14 cellular contexts compared by ENCODE assay signal in genomic region chr11:131580466-131580865, GRCh38.
"Had no signal": no experiment of that assay in that cellular context is flagged by ENCODE, and none has a peak within 500 bp of the region (broad histone marks: within the 10 kb centered on the region; RNA-seq: fewer than 3 reads in every experiment).

No MANE protein-coding gene starts in this region.

- H3K36me3 ChIP-seq: cardiac muscle cell, ovary, thyroid gland had no signal

- H3K27ac Mint-ChIP-seq: activated naive CD8-positive, alpha-beta T cell treated with anti-CD3 and anti-CD28 coated beads, Interleukin-2, amount 10 ng/mL, durations not matched to agents 7 days and 5 days; activated T-helper 1 cell treated with anti-CD3 and anti-CD28 coated beads, Interleukin-12 subunit alpha, Interleukin-12 subunit beta, Interleukin-2, Interleukin-4 antibody, amounts not matched to agents 30 ng/mL and 10 ng/mL and 1 ng/mL, durations not matched to agents 14 hours and 24 hours and 36 hours; dendritic cell treated with granulocyte-macrophage colony-stimulating factor and Interleukin-4, amounts not matched to agents 40 ng/mL and 50 ng/mL, for 4 days; effector memory CD8-positive, alpha-beta T cell had no signal

- H3K4me1 Mint-ChIP-seq: activated naive CD8-positive, alpha-beta T cell treated with anti-CD3 and anti-CD28 coated beads, Interleukin-2, amount 10 ng/mL, durations not matched to agents 7 days and 5 days had no signal

- H3K9me3 Mint-ChIP-seq: activated naive CD8-positive, alpha-beta T cell treated with anti-CD3 and anti-CD28 coated beads, Interleukin-2, amount 10 ng/mL, durations not matched to agents 7 days and 5 days; activated T-helper 1 cell treated with anti-CD3 and anti-CD28 coated beads, Interleukin-12 subunit alpha, Interleukin-12 subunit beta, Interleukin-2, Interleukin-4 antibody, amounts not matched to agents 30 ng/mL and 10 ng/mL and 1 ng/mL, durations not matched to agents 14 hours and 24 hours and 36 hours; dendritic cell treated with granulocyte-macrophage colony-stimulating factor and Interleukin-4, amounts not matched to agents 40 ng/mL and 50 ng/mL, for 4 days had no signal

- H3K9me3 ChIP-seq: ovary, thyroid gland had no signal

- H3K27ac ChIP-seq: cardiac muscle cell, ovary, thyroid gland had no signal

- H3K4me3 ChIP-seq: cardiac muscle cell, ovary, thyroid gland had no signal

- H3K4me3 Mint-ChIP-seq: activated naive CD8-positive, alpha-beta T cell treated with anti-CD3 and anti-CD28 coated beads, Interleukin-2, amount 10 ng/mL, durations not matched to agents 7 days and 5 days; activated T-helper 1 cell treated with anti-CD3 and anti-CD28 coated beads, Interleukin-12 subunit alpha, Interleukin-12 subunit beta, Interleukin-2, Interleukin-4 antibody, amounts not matched to agents 30 ng/mL and 10 ng/mL and 1 ng/mL, durations not matched to agents 14 hours and 24 hours and 36 hours; dendritic cell treated with granulocyte-macrophage colony-stimulating factor and Interleukin-4, amounts not matched to agents 40 ng/mL and 50 ng/mL, for 4 days; effector memory CD8-positive, alpha-beta T cell had no signal

- H3K4me1 ChIP-seq: thyroid gland had no signal

- ATAC-seq: effector memory CD8-positive, alpha-beta T cell; sciatic nerve had no signal

- H3K27me3 ChIP-seq: ovary, thyroid gland had no signal

- H3K36me3 Mint-ChIP-seq: activated naive CD8-positive, alpha-beta T cell treated with anti-CD3 and anti-CD28 coated beads, Interleukin-2, amount 10 ng/mL, durations not matched to agents 7 days and 5 days had no signal

- H3K27me3 Mint-ChIP-seq: activated naive CD8-positive, alpha-beta T cell treated with anti-CD3 and anti-CD28 coated beads, Interleukin-2, amount 10 ng/mL, durations not matched to agents 7 days and 5 days had no signal

- DNase-seq: activated CD4-positive, alpha-beta T cell treated with anti-CD3 and anti-CD28 coated beads, Interleukin-2, amount 50 U/mL, for 1 hour; activated CD4-positive, CD25-positive, alpha-beta regulatory T cell; activated naive CD4-positive, alpha-beta T cell; activated naive CD8-positive, alpha-beta T cell treated with anti-CD3 and anti-CD28 coated beads, Interleukin-2, amount 10 ng/mL, durations not matched to agents 7 days and 5 days; aorta; effector memory CD8-positive, alpha-beta T cell; kidney glomerular epithelial cell; stimulated activated CD4-positive, alpha-beta T cell treated with anti-CD3 and anti-CD28 coated beads, Interleukin-12 subunit alpha, Interleukin-12 subunit beta, amount 100 ng/mL, for 4 hours had no signal
